8 cellular contexts compared by ENCODE assay signal in the genomic region with DNA sequence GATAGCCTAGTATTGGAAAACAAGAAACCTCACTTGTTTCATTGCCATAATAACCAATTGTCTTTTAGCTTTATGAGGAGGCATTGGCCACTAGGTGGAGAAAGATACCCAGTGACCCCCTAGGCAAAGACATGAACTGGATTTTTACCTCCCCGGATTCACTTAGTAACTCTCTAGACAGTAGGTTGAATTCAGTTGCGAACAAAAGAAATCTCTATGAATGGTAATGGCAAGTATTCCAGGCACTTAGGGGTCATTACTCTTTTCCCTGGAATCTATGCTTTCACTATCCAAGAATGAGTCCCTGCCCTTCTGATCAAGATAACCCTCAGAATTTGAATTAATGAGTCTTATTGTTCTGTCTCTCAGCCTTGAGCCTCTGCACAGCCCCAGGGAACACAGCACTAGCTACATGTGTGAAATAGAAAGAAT. TPM values are rescaled to one million over a fixed set of nuclear protein-coding genes. Genes with fewer than 3 reads are reported as not detected.
DNase-seq lines count a peak whose midpoint lies in the region; ATAC-seq and TF ChIP-seq lines count a peak whose summit lies in the region.

No MANE protein-coding gene starts in this region.

- no peaks in the 10 kb centered on the region for H3K27me3 Mint-ChIP-seq in Calu3 (ENCODE audit: unreplicated experiment)

- TF ChIP-seq EP300 in ovary (IDR thresholded peaks at IDR 0.05): no peak

- no peak overlapping the region for H3K27ac ChIP-seq in Peyer's patch
- no peak overlapping the region for H3K27ac ChIP-seq in ovary

- H3K4me1 Mint-ChIP-seq in Calu3 (ENCODE audit: low read depth, unreplicated experiment): peaks cover 6% of the 10 kb centered on the region

- CTCF ChIA-PET in Calu3 (lab: Charles Lee): interaction anchor here (0.6 to 1.6 kb wide), 5 partner anchors 29 to 134 kb away, joined by 3 to 7 read pairs (median 5); a partner anchor contains a TSS

- H3K4me1 ChIP-seq in Peyer's patch (no peaks in the 10 kb centered on the region), ovary (ENCODE audit: insufficient read depth) (no peaks in the 10 kb centered on the region)

- H3K27ac Mint-ChIP-seq in Calu3 (ENCODE audit: unreplicated experiment): no peak overlapping the region

- 13 to 21% (median 15%) methylated on average over 2 of the region's 2 CpGs for WGBS in ovary, 3 donors

- intact Hi-C loops in Calu3 (cut with micrococcal nuclease; ENCODE audit: unreplicated experiment): loop anchor here (1.0 to 2.0 kb wide), 2 partner anchors 30 to 102 kb away; a partner anchor contains a TSS
- intact Hi-C loops in ovary (cut with DNase I): loop anchor here in 3 of 4 donors (1.0 to 10.0 kb wide), 4 partner anchors 100 to 1872 kb away; no protein-coding TSS in a partner anchor

- H3K36me3 ChIP-seq in Peyer's patch (no peaks in the 10 kb centered on the region), ovary (no peaks in the 10 kb centered on the region)

- no TSS peak for BruUV-seq in Calu3 (replicated peaks; lab: Mats Ljungman, UMichigan)

- no peak overlapping the region for H3K4me3 ChIP-seq in Jurkat, Clone E6-1 (ENCODE audit: low read length)
- no peak overlapping the region for H3K4me3 ChIP-seq in Peyer's patch
- H3K4me3 ChIP-seq in fibroblast of mammary gland (ENCODE audit: control insufficient read depth, low read depth, low read length): no peak overlapping the region
- H3K4me3 ChIP-seq in ovary: no peak overlapping the region

- TF ChIP-seq POLR2A in Peyer's patch (IDR thresholded peaks at IDR 0.05): no peak
- TF ChIP-seq POLR2A in ovary (IDR thresholded peaks at IDR 0.05): no peak

- H3K4me3 Mint-ChIP-seq in Calu3 (ENCODE audit: low read depth, unreplicated experiment): no peak overlapping the region

- H3K9me3 Mint-ChIP-seq in Calu3 (ENCODE audit: low read depth, unreplicated experiment): no peaks in the 10 kb centered on the region

- TF ChIP-seq CTCF in Calu3 (IDR thresholded peaks at IDR 0.05; ENCODE audit: unreplicated experiment) (peak; percentile 31), Peyer's patch (IDR thresholded peaks at IDR 0.05) (peak in 4 of 6 experiments; percentile 23 to 40 (median 38)), fibroblast of mammary gland (conservative IDR thresholded peaks at IDR 0.05; ENCODE audit: control insufficient read depth, insufficient read depth, low read depth, low read length) (peak; percentile 66), ovary (IDR thresholded peaks at IDR 0.05) (peak; percentile 42 to 62 (median 44))

- ATAC-seq in HG03520 (IDR thresholded peaks at IDR 0.05; ENCODE audit: unreplicated experiment): no peak
- ATAC-seq in GM19023 (IDR thresholded peaks at IDR 0.05; ENCODE audit: unreplicated experiment): no peak

- H3K27me3 ChIP-seq in Peyer's patch (no peaks in the 10 kb centered on the region), ovary (no peaks in the 10 kb centered on the region)

- no peaks in the 10 kb centered on the region for H3K9me3 ChIP-seq in Peyer's patch
- no peaks in the 10 kb centered on the region for H3K9me3 ChIP-seq in ovary

- no peaks in the 10 kb centered on the region for H3K36me3 Mint-ChIP-seq in Calu3 (ENCODE audit: insufficient read depth, unreplicated experiment)

- peak; percentile 27 for DNase-seq in Calu3
- DNase-seq in Jurkat, Clone E6-1 (ENCODE audit: low read depth, low spot score): peak; percentile 11
- no peak for DNase-seq in Peyer's patch
- peak; percentile 54 for DNase-seq in fibroblast of mammary gland (ENCODE audit: low read depth)
- DNase-seq in ovary: peak in 1 of 5 donors; percentile 47
- DNase-seq in GF-D8 (lab: John Stamatoyannopoulos, UW): no peak

RNA-seq across cellular contexts. Expression of a gene that starts 29.5 kb away (rescaled TPM):
- 0.40 TPM in 1 of 2 replicates, not detected in the other for total RNA-seq in Calu3 (2022)
- polyA plus RNA-seq in Jurkat, Clone E6-1 (2012; ENCODE audit: insufficient read depth, insufficient read length): not detected
- total RNA-seq in Peyer's patch: 10 to 100 TPM in 1 of 4 donors, 1 to 10 TPM in 3; 3.0 to 43.7 (median 4.7) TPM
- 10 to 100 TPM in 4 of 7 donors, 1 to 10 TPM in 3; 4.9 to 22.0 (median 16.1) TPM for total RNA-seq in ovary
- polyA plus RNA-seq in ovary: 10 to 100 TPM; 15.7 to 32.9 TPM

Comparison
In these comparisons a context has a peak if more than half of its experiments do, and no peak if none do; other contexts are left out.
1. DNase-seq: peak in Calu3 (single experiment), Jurkat, Clone E6-1 (single experiment) and fibroblast of mammary gland (single experiment); none in Peyer's patch (0 of 3) and GF-D8 (single experiment).
2. Peak in every context shown above with its lines, with median percentiles within 50 percentile points of each other: CTCF ChIP-seq.